Comparison of ENCODE assay signal across 9 cellular contexts in the genomic region with DNA sequence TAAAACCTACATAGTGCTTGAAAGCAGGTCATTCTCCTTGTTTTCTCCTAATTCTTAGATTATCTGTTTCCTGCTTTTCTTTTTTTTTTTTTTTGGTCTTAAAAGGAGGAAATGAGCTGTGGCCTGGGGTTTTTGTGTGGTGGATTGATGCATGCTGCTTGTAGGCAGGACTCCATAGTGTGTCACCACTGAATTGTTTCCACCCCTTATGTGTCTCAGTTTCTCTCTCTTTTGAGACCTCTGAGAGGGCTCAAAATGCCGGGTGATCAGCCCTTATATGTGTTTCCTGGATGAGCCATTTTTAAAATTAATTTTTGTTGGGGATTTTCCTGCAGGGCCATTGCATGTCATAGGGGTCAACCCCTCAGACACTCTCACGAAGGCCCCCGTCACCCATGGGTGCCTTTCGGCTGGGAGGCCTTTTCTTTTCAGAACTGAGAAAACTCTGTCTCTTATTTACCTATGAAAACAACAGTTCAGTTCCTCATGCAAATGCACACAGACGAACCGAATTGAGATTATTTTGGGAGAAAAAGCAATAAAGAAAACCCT. TPM values are rescaled to one million over a fixed set of nuclear protein-coding genes. Genes with fewer than 3 reads are reported as not detected.
DNase-seq lines count a peak whose midpoint lies in the region; ATAC-seq and TF ChIP-seq lines count a peak whose summit lies in the region.
"Had no signal": no experiment of that assay in that cellular context is flagged by ENCODE, and none has a peak within 500 bp of the region (broad histone marks: within the 10 kb centered on the region; RNA-seq: fewer than 3 reads in every experiment).

No MANE protein-coding gene starts in this region.

- TF ChIP-seq CTCF in mucosa of descending colon (IDR thresholded peaks at IDR 0.05) (no peak), MM.1S (IDR thresholded peaks at IDR 0.05; ENCODE audit: low read length) (no peak)

- no peaks in the 10 kb centered on the region for H3K9me2 ChIP-seq in GM23248 (ENCODE audit: insufficient read depth)
- H3K9me2 ChIP-seq in MM.1S (replicated peaks; ENCODE audit: insufficient read depth, low read length) = no peaks in the 10 kb centered on the region

- in situ Hi-C loops in GM23248 (cut with MboI) = loop anchor here (25.0 kb wide), 1 partner anchor 370 kb away; no protein-coding TSS in a partner anchor

- H3K9me3 ChIP-seq in GM23248 (ENCODE audit: low read depth) (no peaks in the 10 kb centered on the region), mucosa of descending colon (peaks cover 7% of the 10 kb centered on the region), MM.1S (replicated peaks; ENCODE audit: insufficient read depth, low read length) (no peaks in the 10 kb centered on the region)

- H3K79me2 ChIP-seq in GM23248 (ENCODE audit: insufficient read depth) (no peaks in the 10 kb centered on the region), MM.1S (ENCODE audit: low read length) (no peaks in the 10 kb centered on the region)

- H3K4me3 ChIP-seq in GM23248 (no peak overlapping the region), mucosa of descending colon (no peak overlapping the region), MM.1S (ENCODE audit: low read length) (no peak overlapping the region)
- no peak overlapping the region for H3K4me3 ChIP-seq in Jurkat, Clone E6-1 (ENCODE audit: low read length)
- H3K4me3 ChIP-seq: skin epidermis had no signal

- H3K27ac ChIP-seq in GM23248 (no peak overlapping the region), MM.1S (ENCODE audit: low read length) (no peak overlapping the region)
- H3K27ac ChIP-seq: skin epidermis had no signal

- H3K9ac ChIP-seq in GM23248 (no peak overlapping the region), MM.1S (ENCODE audit: low read length) (no peak overlapping the region)

- H2AFZ ChIP-seq in GM23248 = peak overlapping the region; percentile 16; the same call in 1 of the 2 replicates
- H2AFZ ChIP-seq in MM.1S (ENCODE audit: low read length) = no peak overlapping the region

- H3K4me2 ChIP-seq in GM23248 (ENCODE audit: unreplicated experiment) (no peak overlapping the region), MM.1S (ENCODE audit: low read depth, low read length) (no peak overlapping the region)

- no peaks in the 10 kb centered on the region for H3F3A ChIP-seq in GM23248 (ENCODE audit: insufficient read depth)
- no peaks in the 10 kb centered on the region for H3F3A ChIP-seq in MM.1S (ENCODE audit: insufficient read depth, low read length)

- intact Hi-C loops in mucosa of descending colon (cut with DNase I, micrococcal nuclease) = no loop called here
- intact Hi-C loops in posterior vena cava (cut with DNase I) = no loop called here

- peak; percentile 99 for ATAC-seq in GM18873 (IDR thresholded peaks at IDR 0.05; ENCODE audit: low FRiP score, unreplicated experiment)
- peak; percentile 67 for ATAC-seq in mucosa of descending colon

- no peaks in the 10 kb centered on the region for H3K4me1 ChIP-seq in GM23248 (ENCODE audit: insufficient read depth)
- H3K4me1 ChIP-seq in mucosa of descending colon (ENCODE audit: low read depth) = no peaks in the 10 kb centered on the region
- H3K4me1 ChIP-seq in MM.1S (ENCODE audit: low read length) = no peaks in the 10 kb centered on the region

- H4K20me1 ChIP-seq in GM23248 (ENCODE audit: insufficient read depth) (no peaks in the 10 kb centered on the region), MM.1S (ENCODE audit: insufficient read depth, low read length) (no peaks in the 10 kb centered on the region)

- H3K36me3 ChIP-seq in GM23248 (ENCODE audit: low read depth) = no peaks in the 10 kb centered on the region
- H3K36me3 ChIP-seq in mucosa of descending colon (ENCODE audit: low read depth) = no peaks in the 10 kb centered on the region
- H3K36me3 ChIP-seq in MM.1S (replicated peaks; ENCODE audit: insufficient read depth, low read length) = no peaks in the 10 kb centered on the region

- WGBS in GM23248 (ENCODE audit: low coverage in 1 of 2, low lambda C conversion rate in 2 of 2, missing lambda C conversion rate in 2 of 2), 2 experiments = 63 to 66% methylated on average over 6 of the region's 6 CpGs

- DNase-seq in GM23248 (no peak), mucosa of descending colon (peak in 1 of 3 donors; percentile 27), H4 (ENCODE audit: low spot score) (no peak), NCI-H345 (lab: John Stamatoyannopoulos, UW) (no peak), posterior vena cava (ENCODE audit: low spot score) (no peak), MM.1S (no peak)
- peak; percentile 52 for DNase-seq in Jurkat, Clone E6-1 (ENCODE audit: low read depth, low spot score)

- no peaks in the 10 kb centered on the region for H3K27me3 ChIP-seq in GM23248 (replicated peaks; ENCODE audit: insufficient read depth)
- H3K27me3 ChIP-seq in MM.1S (replicated peaks; ENCODE audit: insufficient read depth, low read length) = no peaks in the 10 kb centered on the region

RNA-seq across cellular contexts. Expression of gene LRRK2, which starts 32.0 kb away (rescaled TPM):
- 7.0 and 17.1 TPM in 2 replicates for total RNA-seq in GM23248 (2014; rRNA removed; shearing (Covaris generic))
- 1.7 and 1.8 TPM in 2 replicates for polyA plus RNA-seq in GM23248 (2016; fragmentation: Nextera tagmentation; extraction: Ambion mirVana)
- not detected for polyA plus RNA-seq in Jurkat, Clone E6-1 (2012; ENCODE audit: insufficient read depth, insufficient read length)
- total RNA-seq in mucosa of descending colon (10 to 100 TPM in 1 of 3 donors, 1 to 10 TPM in 2; 1.6 to 15.7 (median 3.3) TPM), posterior vena cava (10 to 100 TPM; 21.2 to 24.4 TPM)
- total RNA-seq in H4 (2014; rRNA removed; shearing (Covaris generic)) = 0.72 and 1.1 TPM in 2 replicates
